1 cellular context compared by ENCODE assay signal in the genomic region with DNA sequence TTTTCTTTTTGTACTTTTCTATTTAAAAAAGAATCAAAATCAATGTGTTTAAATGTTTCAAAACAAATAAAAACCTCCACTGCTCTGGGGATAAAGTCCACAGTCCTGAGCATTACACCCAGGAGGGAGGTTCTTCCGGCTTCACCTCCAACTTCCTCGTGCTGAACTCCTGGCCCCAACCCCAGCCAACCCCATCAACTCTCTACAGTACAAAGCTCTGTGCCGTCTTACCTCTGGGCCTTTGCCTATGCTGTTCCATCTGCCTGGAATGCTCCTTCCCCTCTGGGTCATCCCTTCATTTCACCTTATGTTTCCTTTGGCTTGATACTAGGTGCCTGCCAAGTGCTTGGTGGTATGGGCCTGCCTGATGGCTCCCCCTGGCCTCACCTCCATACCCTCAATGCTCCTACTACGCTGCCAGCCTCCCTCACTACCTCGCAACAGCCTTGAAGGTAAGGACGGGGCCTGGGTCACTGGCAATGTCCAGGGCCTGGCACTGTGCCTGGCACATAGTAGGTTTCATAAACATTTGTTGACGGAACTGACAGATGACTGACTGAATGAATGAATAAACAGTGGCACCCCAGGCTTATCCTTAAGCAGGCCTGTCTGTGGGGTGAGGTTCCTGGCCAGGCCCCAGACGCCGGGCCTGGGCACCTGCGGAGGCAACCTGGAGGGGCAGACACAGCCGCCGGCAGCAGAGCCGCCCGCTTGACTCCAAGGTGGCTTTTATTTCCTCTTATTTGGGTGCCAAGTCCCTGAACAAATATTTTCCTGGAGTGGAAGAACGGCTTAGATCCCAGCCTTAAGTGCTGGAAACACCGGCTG.
TF ChIP-seq lines count a peak whose summit lies in the region.

No MANE protein-coding gene starts in this region.

TF ChIP-seq in HepG2, 621 proteins besides CTCF, POLR2A, EP300 and RAD21 (continued from another document):
- TF ChIP-seq, protein P1, sequence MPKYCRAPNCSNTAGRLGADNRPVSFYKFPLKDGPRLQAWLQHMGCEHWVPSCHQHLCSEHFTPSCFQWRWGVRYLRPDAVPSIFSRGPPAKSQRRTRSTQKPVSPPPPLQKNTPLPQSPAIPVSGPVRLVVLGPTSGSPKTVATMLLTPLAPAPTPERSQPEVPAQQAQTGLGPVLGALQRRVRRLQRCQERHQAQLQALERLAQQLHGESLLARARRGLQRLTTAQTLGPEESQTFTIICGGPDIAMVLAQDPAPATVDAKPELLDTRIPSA (CRISPR knock-in tag; IDR thresholded peaks at IDR 0.05; ENCODE audit: borderline replicate concordance) = no peak
- no peak for TF ChIP-seq ZNF891 (CRISPR knock-in tag; IDR thresholded peaks at IDR 0.05)
- TF ChIP-seq, protein P2, sequence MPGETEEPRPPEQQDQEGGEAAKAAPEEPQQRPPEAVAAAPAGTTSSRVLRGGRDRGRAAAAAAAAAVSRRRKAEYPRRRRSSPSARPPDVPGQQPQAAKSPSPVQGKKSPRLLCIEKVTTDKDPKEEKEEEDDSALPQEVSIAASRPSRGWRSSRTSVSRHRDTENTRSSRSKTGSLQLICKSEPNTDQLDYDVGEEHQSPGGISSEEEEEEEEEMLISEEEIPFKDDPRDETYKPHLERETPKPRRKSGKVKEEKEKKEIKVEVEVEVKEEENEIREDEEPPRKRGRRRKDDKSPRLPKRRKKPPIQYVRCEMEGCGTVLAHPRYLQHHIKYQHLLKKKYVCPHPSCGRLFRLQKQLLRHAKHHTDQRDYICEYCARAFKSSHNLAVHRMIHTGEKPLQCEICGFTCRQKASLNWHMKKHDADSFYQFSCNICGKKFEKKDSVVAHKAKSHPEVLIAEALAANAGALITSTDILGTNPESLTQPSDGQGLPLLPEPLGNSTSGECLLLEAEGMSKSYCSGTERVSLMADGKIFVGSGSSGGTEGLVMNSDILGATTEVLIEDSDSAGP (CRISPR knock-in tag; IDR thresholded peaks at IDR 0.05; ENCODE audit: borderline replicate concordance) = peak; percentile 72
- TF ChIP-seq IKZF4 (CRISPR knock-in tag; IDR thresholded peaks at IDR 0.05; ENCODE audit: borderline replicate concordance, low read depth, not compliant biosample characterization) = no peak
- TF ChIP-seq, protein P3, sequence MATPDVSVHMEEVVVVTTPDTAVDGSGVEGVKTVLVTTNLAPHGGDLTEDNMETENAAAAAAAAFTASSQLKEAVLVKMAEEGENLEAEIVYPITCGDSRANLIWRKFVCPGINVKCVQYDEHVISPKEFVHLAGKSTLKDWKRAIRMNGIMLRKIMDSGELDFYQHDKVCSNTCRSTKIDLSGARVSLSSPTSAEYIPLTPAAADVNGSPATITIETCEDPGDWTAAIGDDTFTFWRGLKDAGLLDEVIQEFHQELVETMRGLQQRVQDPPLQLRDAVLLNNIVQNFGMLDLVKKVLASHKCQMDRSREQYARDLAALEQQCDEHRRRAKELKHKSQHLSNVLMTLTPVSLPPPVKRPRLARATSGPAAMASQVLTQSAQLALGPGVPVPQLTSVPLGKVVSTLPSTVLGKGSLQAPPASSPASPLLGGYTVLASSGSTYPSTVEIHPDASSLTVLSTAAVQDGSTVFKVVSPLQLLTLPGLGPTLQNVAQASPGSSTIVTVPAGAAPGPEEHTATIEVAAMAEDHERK (CRISPR knock-in tag; IDR thresholded peaks at IDR 0.05; ENCODE audit: low read depth) = no peak
- no peak for TF ChIP-seq RORA (CRISPR knock-in tag; IDR thresholded peaks at IDR 0.05)
- TF ChIP-seq, protein P4, sequence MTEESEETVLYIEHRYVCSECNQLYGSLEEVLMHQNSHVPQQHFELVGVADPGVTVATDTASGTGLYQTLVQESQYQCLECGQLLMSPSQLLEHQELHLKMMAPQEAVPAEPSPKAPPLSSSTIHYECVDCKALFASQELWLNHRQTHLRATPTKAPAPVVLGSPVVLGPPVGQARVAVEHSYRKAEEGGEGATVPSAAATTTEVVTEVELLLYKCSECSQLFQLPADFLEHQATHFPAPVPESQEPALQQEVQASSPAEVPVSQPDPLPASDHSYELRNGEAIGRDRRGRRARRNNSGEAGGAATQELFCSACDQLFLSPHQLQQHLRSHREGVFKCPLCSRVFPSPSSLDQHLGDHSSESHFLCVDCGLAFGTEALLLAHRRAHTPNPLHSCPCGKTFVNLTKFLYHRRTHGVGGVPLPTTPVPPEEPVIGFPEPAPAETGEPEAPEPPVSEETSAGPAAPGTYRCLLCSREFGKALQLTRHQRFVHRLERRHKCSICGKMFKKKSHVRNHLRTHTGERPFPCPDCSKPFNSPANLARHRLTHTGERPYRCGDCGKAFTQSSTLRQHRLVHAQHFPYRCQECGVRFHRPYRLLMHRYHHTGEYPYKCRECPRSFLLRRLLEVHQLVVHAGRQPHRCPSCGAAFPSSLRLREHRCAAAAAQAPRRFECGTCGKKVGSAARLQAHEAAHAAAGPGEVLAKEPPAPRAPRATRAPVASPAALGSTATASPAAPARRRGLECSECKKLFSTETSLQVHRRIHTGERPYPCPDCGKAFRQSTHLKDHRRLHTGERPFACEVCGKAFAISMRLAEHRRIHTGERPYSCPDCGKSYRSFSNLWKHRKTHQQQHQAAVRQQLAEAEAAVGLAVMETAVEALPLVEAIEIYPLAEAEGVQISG (CRISPR knock-in tag; IDR thresholded peaks at IDR 0.05) = peak; percentile 85
- TF ChIP-seq PRMT3 (CRISPR knock-in tag; IDR thresholded peaks at IDR 0.05; ENCODE audit: borderline replicate concordance, low read depth) = peak; percentile 83
- peak; percentile 68 for TF ChIP-seq KDM5B (CRISPR knock-in tag; IDR thresholded peaks at IDR 0.05; ENCODE audit: borderline replicate concordance)
- peak; percentile 92; the same call in 1 of the 2 replicates for TF ChIP-seq ZBTB38 (CRISPR knock-in tag; IDR thresholded peaks at IDR 0.05)
- no peak for TF ChIP-seq ZFP41 (CRISPR knock-in tag; IDR thresholded peaks at IDR 0.05; ENCODE audit: borderline replicate concordance)
- no peak for TF ChIP-seq ZNF234 (CRISPR knock-in tag; conservative IDR thresholded peaks at IDR 0.05)
- peak; percentile 44; the same call in 1 of the 2 replicates for TF ChIP-seq JUND (CRISPR knock-in tag; IDR thresholded peaks at IDR 0.05)
- no peak for TF ChIP-seq CHD2 (IDR thresholded peaks at IDR 0.05; ENCODE audit: low read depth, low read length)
- TF ChIP-seq ZNF251 (CRISPR knock-in tag; IDR thresholded peaks at IDR 0.05) = no peak
- TF ChIP-seq, protein P5, sequence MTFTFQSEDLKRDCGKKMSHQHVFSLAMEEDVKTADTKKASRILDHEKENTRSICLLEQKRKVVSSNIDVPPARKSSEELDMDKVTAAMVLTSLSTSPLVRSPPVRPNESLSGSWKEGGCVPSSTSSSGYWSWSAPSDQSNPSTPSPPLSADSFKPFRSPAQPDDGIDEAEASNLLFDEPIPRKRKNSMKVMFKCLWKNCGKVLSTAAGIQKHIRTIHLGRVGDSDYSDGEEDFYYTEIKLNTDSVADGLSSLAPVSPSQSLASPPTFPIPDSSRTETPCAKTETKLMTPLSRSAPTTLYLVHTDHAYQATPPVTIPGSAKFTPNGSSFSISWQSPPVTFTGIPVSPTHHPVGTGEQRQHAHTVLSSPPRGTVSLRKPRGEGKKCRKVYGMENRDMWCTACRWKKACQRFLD (CRISPR knock-in tag; IDR thresholded peaks at IDR 0.05; ENCODE audit: borderline replicate concordance) = no peak
- peak; percentile 74 for TF ChIP-seq DMAP1 (CRISPR knock-in tag; IDR thresholded peaks at IDR 0.05)
- TF ChIP-seq HOXD1 (CRISPR knock-in tag; IDR thresholded peaks at IDR 0.05) = no peak
